In genomic region chr9:118596374-118597015, GRCh38 we compare ENCODE assay signal across 22 cellular contexts.
"Had no signal": no experiment of that assay in that cellular context is flagged by ENCODE, and none has a peak within 500 bp of the region (broad histone marks: within the 10 kb centered on the region; RNA-seq: fewer than 3 reads in every experiment).

No MANE protein-coding gene starts in this region.

- H3K36me3 Mint-ChIP-seq: activated CD4-positive, alpha-beta memory T cell treated with anti-CD3 and anti-CD28 coated beads for 36 hours; activated naive CD8-positive, alpha-beta T cell treated with anti-CD3 and anti-CD28 coated beads for 36 hours had no signal

- H3K27me3 ChIP-seq: ascending aorta, heart left ventricle, neutrophil, ovary, spleen, transverse colon had no signal

- H3K27me3 Mint-ChIP-seq: activated CD4-positive, alpha-beta memory T cell treated with anti-CD3 and anti-CD28 coated beads for 36 hours; activated CD4-positive, alpha-beta T cell treated with anti-CD3 and anti-CD28 coated beads, Interleukin-2, amount 10 ng/mL, durations not matched to agents 24 days and 14 days; activated naive CD8-positive, alpha-beta T cell treated with anti-CD3 and anti-CD28 coated beads for 36 hours had no signal

- H3K4me3 Mint-ChIP-seq: activated CD4-positive, alpha-beta memory T cell treated with anti-CD3 and anti-CD28 coated beads for 36 hours; activated CD4-positive, alpha-beta T cell treated with anti-CD3 and anti-CD28 coated beads, Interleukin-2, amount 10 ng/mL, durations not matched to agents 24 days and 14 days; activated naive CD4-positive, alpha-beta T cell treated with anti-CD3 and anti-CD28 coated beads for 36 hours; activated naive CD8-positive, alpha-beta T cell treated with anti-CD3 and anti-CD28 coated beads for 36 hours; activated T-helper 1 cell treated with anti-CD3 and anti-CD28 coated beads, Interleukin-12 subunit alpha, Interleukin-12 subunit beta, Interleukin-2, Interleukin-4 antibody, amounts not matched to agents 30 ng/mL and 10 ng/mL and 1 ng/mL, durations not matched to agents 14 hours and 24 hours and 36 hours; endodermal cell; nephron had no signal

- H3K4me3 ChIP-seq: ascending aorta, heart left ventricle, left ventricle myocardium inferior, ovary, prostate gland, spleen, transverse colon had no signal

- H3K4me1 ChIP-seq: ascending aorta, heart left ventricle, left ventricle myocardium inferior, prostate gland, spleen, transverse colon had no signal

- DNase-seq: activated CD4-positive, alpha-beta memory T cell treated with anti-CD3 and anti-CD28 coated beads for 36 hours; activated CD4-positive, alpha-beta T cell treated with anti-CD3 and anti-CD28 coated beads, Interleukin-2, amount 10 ng/mL, durations not matched to agents 24 days and 14 days; activated CD8-positive, alpha-beta memory T cell treated with anti-CD3 and anti-CD28 coated beads, Interleukin-2, amount 50 U/mL, for 4 hours; activated effector memory CD4-positive, alpha-beta T cell treated with anti-CD3 and anti-CD28 coated beads, Interleukin-2, amount 50 U/mL, for 16 hours; activated naive CD4-positive, alpha-beta T cell treated with anti-CD3 and anti-CD28 coated beads for 36 hours; activated naive CD8-positive, alpha-beta T cell treated with anti-CD3 and anti-CD28 coated beads for 36 hours; activated T-cell treated with anti-CD3 and anti-CD28 coated beads, Interleukin-2, amount 50 U/mL, for 1 hour; cortex of kidney; left ventricle myocardium inferior; ovary; spleen; stimulated activated naive CD4-positive, alpha-beta T cell had no signal

- H3K27ac Mint-ChIP-seq: activated CD4-positive, alpha-beta memory T cell treated with anti-CD3 and anti-CD28 coated beads for 36 hours; activated CD4-positive, alpha-beta T cell treated with anti-CD3 and anti-CD28 coated beads, Interleukin-2, amount 10 ng/mL, durations not matched to agents 24 days and 14 days; activated naive CD4-positive, alpha-beta T cell treated with anti-CD3 and anti-CD28 coated beads for 36 hours; activated naive CD8-positive, alpha-beta T cell treated with anti-CD3 and anti-CD28 coated beads for 36 hours; activated T-helper 1 cell treated with anti-CD3 and anti-CD28 coated beads, Interleukin-12 subunit alpha, Interleukin-12 subunit beta, Interleukin-2, Interleukin-4 antibody, amounts not matched to agents 30 ng/mL and 10 ng/mL and 1 ng/mL, durations not matched to agents 14 hours and 24 hours and 36 hours; endodermal cell; nephron had no signal

- H3K27ac ChIP-seq: ascending aorta, heart left ventricle, left ventricle myocardium inferior, neutrophil, ovary, prostate gland, spleen, transverse colon, VCaP had no signal

- H3K4me1 Mint-ChIP-seq: activated CD4-positive, alpha-beta T cell treated with anti-CD3 and anti-CD28 coated beads, Interleukin-2, amount 10 ng/mL, durations not matched to agents 24 days and 14 days; activated naive CD8-positive, alpha-beta T cell treated with anti-CD3 and anti-CD28 coated beads for 36 hours; nephron had no signal

- H3K36me3 ChIP-seq: ascending aorta, heart left ventricle, left ventricle myocardium inferior, neutrophil, ovary, prostate gland, spleen, transverse colon had no signal

- H3K9me3 ChIP-seq: ascending aorta, heart left ventricle, left ventricle myocardium inferior, neutrophil, ovary, prostate gland, spleen, transverse colon had no signal

- ATAC-seq: activated CD4-positive, CD25-positive, alpha-beta regulatory T cell treated with anti-CD3 and anti-CD28 coated beads, Interleukin-2, amount 50 U/mL, for 24 hours had no signal

- H3K9me3 Mint-ChIP-seq: activated CD4-positive, alpha-beta memory T cell treated with anti-CD3 and anti-CD28 coated beads for 36 hours; activated CD4-positive, alpha-beta T cell treated with anti-CD3 and anti-CD28 coated beads, Interleukin-2, amount 10 ng/mL, durations not matched to agents 24 days and 14 days; activated naive CD4-positive, alpha-beta T cell treated with anti-CD3 and anti-CD28 coated beads for 36 hours; activated T-helper 1 cell treated with anti-CD3 and anti-CD28 coated beads, Interleukin-12 subunit alpha, Interleukin-12 subunit beta, Interleukin-2, Interleukin-4 antibody, amounts not matched to agents 30 ng/mL and 10 ng/mL and 1 ng/mL, durations not matched to agents 14 hours and 24 hours and 36 hours; endodermal cell; nephron had no signal
